Comparison of ENCODE assay signal across 28 cellular contexts in genomic region chr13:43799191-43799590, GRCh38. TPM values are rescaled to one million over a fixed set of nuclear protein-coding genes. Genes with fewer than 3 reads are reported as not detected.
DNase-seq lines count a peak whose midpoint lies in the region; ATAC-seq and TF ChIP-seq lines count a peak whose summit lies in the region.
"Had no signal": no experiment of that assay in that cellular context is flagged by ENCODE, and none has a peak within 500 bp of the region (broad histone marks: within the 10 kb centered on the region; RNA-seq: fewer than 3 reads in every experiment).

No MANE protein-coding gene starts in this region.

- H3K36me3 ChIP-seq in Caco-2 (ENCODE audit: control insufficient read depth, insufficient read depth, low read length): no peaks in the 10 kb centered on the region
- H3K36me3 ChIP-seq in testis (ENCODE audit: low read depth, missing control alignments): no peaks in the 10 kb centered on the region
- H3K36me3 ChIP-seq in suprapubic skin: no peaks in the 10 kb centered on the region
- H3K36me3 ChIP-seq: BLaER1 treated with 17β-estradiol and CSF1 and Interleukin-3, amounts not matched to agents 10 nM and 100 nM; cardiac muscle cell; colonic mucosa; heart left ventricle; lower lobe of right lung; upper lobe of right lung had no signal

- H3K27me3 ChIP-seq in Caco-2 (replicated peaks; ENCODE audit: control insufficient read depth, insufficient read depth, low read length): no peaks in the 10 kb centered on the region
- H3K27me3 ChIP-seq in testis: no peaks in the 10 kb centered on the region
- H3K27me3 ChIP-seq in suprapubic skin: no peaks in the 10 kb centered on the region
- H3K27me3 ChIP-seq: BLaER1 treated with 17β-estradiol and CSF1 and Interleukin-3, amounts not matched to agents 10 nM and 100 nM; cardiac muscle cell; colonic mucosa; heart left ventricle; upper lobe of right lung had no signal

- no peak overlapping the region for H3K27ac Mint-ChIP-seq in activated CD4-positive, alpha-beta memory T cell treated with anti-CD3 and anti-CD28 coated beads for 36 hours
- no peak overlapping the region for H3K27ac Mint-ChIP-seq in activated CD4-positive, alpha-beta memory T cell treated with anti-CD3 and anti-CD28 coated beads, Interleukin-2, amount 10 ng/mL, durations not matched to agents 7 days and 5 days
- H3K27ac Mint-ChIP-seq in Caco-2 (ENCODE audit: unreplicated experiment): peak overlapping the region; percentile 61
- H3K27ac Mint-ChIP-seq: activated T-cell treated with anti-CD3 and anti-CD28 coated beads, Interleukin-2, amount 50 U/mL, for 24 hours; nephron progenitor cell had no signal

- TF ChIP-seq CTCF in Caco-2 (IDR thresholded peaks at IDR 0.05; ENCODE audit: insufficient read depth in 1 of 2, low read depth in 1 of 2, low read length in 1 of 2, severe bottlenecking in 1 of 2, unreplicated experiment in 1 of 2) (no peak), testis (IDR thresholded peaks at IDR 0.05) (no peak), suprapubic skin (IDR thresholded peaks at IDR 0.05) (no peak)

- no peaks in the 10 kb centered on the region for H3K36me3 Mint-ChIP-seq in activated CD4-positive, alpha-beta memory T cell treated with anti-CD3 and anti-CD28 coated beads for 36 hours
- no peaks in the 10 kb centered on the region for H3K36me3 Mint-ChIP-seq in activated CD4-positive, alpha-beta memory T cell treated with anti-CD3 and anti-CD28 coated beads, Interleukin-2, amount 10 ng/mL, durations not matched to agents 7 days and 5 days (ENCODE audit: low read depth)
- H3K36me3 Mint-ChIP-seq in Caco-2 (ENCODE audit: insufficient read depth, unreplicated experiment): no peaks in the 10 kb centered on the region

- H3K27ac ChIP-seq in testis: no peak overlapping the region
- no peak overlapping the region for H3K27ac ChIP-seq in suprapubic skin
- H3K27ac ChIP-seq: BLaER1 treated with 17β-estradiol and CSF1 and Interleukin-3, amounts not matched to agents 10 nM and 100 nM; cardiac muscle cell; colonic mucosa; heart left ventricle; lower lobe of right lung; skin epidermis; upper lobe of right lung had no signal

- H3K9me3 Mint-ChIP-seq in activated CD4-positive, alpha-beta memory T cell treated with anti-CD3 and anti-CD28 coated beads for 36 hours: no peaks in the 10 kb centered on the region
- H3K9me3 Mint-ChIP-seq in activated CD4-positive, alpha-beta memory T cell treated with anti-CD3 and anti-CD28 coated beads, Interleukin-2, amount 10 ng/mL, durations not matched to agents 7 days and 5 days: no peaks in the 10 kb centered on the region
- H3K9me3 Mint-ChIP-seq in Caco-2 (ENCODE audit: unreplicated experiment): no peaks in the 10 kb centered on the region
- H3K9me3 Mint-ChIP-seq: activated T-cell treated with anti-CD3 and anti-CD28 coated beads, Interleukin-2, amount 50 U/mL, for 24 hours had no signal

- no TSS peak for BruUV-seq in Caco-2 (replicated peaks; lab: Mats Ljungman, UMichigan)

- no peak overlapping the region for H3K4me3 ChIP-seq in Caco-2 (ENCODE audit: low read depth, low read length)
- H3K4me3 ChIP-seq in testis: no peak overlapping the region
- H3K4me3 ChIP-seq in suprapubic skin: no peak overlapping the region
- H3K4me3 ChIP-seq: BLaER1 treated with 17β-estradiol and CSF1 and Interleukin-3, amounts not matched to agents 10 nM and 100 nM; cardiac muscle cell; colonic mucosa; heart left ventricle; lower lobe of right lung; mucosa of descending colon; skin epidermis; upper lobe of right lung had no signal

- CTCF ChIA-PET in activated CD4-positive, alpha-beta memory T cell treated with anti-CD3 and anti-CD28 coated beads for 36 hours (lab: Charles Lee): no interaction called here
- CTCF ChIA-PET in activated CD4-positive, alpha-beta memory T cell treated with anti-CD3 and anti-CD28 coated beads, Interleukin-2, amount 10 ng/mL, durations not matched to agents 7 days and 5 days (lab: Charles Lee): no interaction called here
- CTCF ChIA-PET in Caco-2 (lab: Charles Lee): no interaction called here

- peaks cover 27% of the 10 kb centered on the region for H3K4me1 ChIP-seq in Caco-2
- H3K4me1 ChIP-seq in testis: no peaks in the 10 kb centered on the region
- no peaks in the 10 kb centered on the region for H3K4me1 ChIP-seq in suprapubic skin
- H3K4me1 ChIP-seq: colonic mucosa, lower lobe of right lung, upper lobe of right lung had no signal

- TF ChIP-seq POLR2A in testis (IDR thresholded peaks at IDR 0.05): no peak
- TF ChIP-seq POLR2A in suprapubic skin (IDR thresholded peaks at IDR 0.05): no peak

- intact Hi-C loops in activated CD4-positive, alpha-beta memory T cell treated with anti-CD3 and anti-CD28 coated beads for 36 hours (cut with micrococcal nuclease): loop anchor here (5.0 kb wide), 2 partner anchors 497 to 752 kb away; no protein-coding TSS in a partner anchor
- intact Hi-C loops in Caco-2 (cut with micrococcal nuclease; ENCODE audit: unreplicated experiment) (no loop called here), testis (cut with DNase I; ENCODE audit: low total_unique reads) (no loop called here)

- POLR2A ChIA-PET in activated CD4-positive, alpha-beta memory T cell treated with anti-CD3 and anti-CD28 coated beads for 36 hours (lab: Charles Lee): no interaction called here
- POLR2A ChIA-PET in activated CD4-positive, alpha-beta memory T cell treated with anti-CD3 and anti-CD28 coated beads, Interleukin-2, amount 10 ng/mL, durations not matched to agents 7 days and 5 days (lab: Charles Lee): no interaction called here
- POLR2A ChIA-PET in Caco-2 (lab: Charles Lee): no interaction called here

- H3K9me3 ChIP-seq in Caco-2 (no peaks in the 10 kb centered on the region), testis (no peaks in the 10 kb centered on the region), suprapubic skin (no peaks in the 10 kb centered on the region)
- H3K9me3 ChIP-seq: BLaER1 treated with 17β-estradiol and CSF1 and Interleukin-3, amounts not matched to agents 10 nM and 100 nM; colonic mucosa; heart left ventricle; lower lobe of right lung; mucosa of descending colon; upper lobe of right lung had no signal

- H3K27me3 Mint-ChIP-seq in activated CD4-positive, alpha-beta memory T cell treated with anti-CD3 and anti-CD28 coated beads for 36 hours: peaks cover 35% of the 10 kb centered on the region
- peaks cover 38% of the 10 kb centered on the region for H3K27me3 Mint-ChIP-seq in activated CD4-positive, alpha-beta memory T cell treated with anti-CD3 and anti-CD28 coated beads, Interleukin-2, amount 10 ng/mL, durations not matched to agents 7 days and 5 days
- H3K27me3 Mint-ChIP-seq in Caco-2 (ENCODE audit: insufficient read depth, unreplicated experiment): no peaks in the 10 kb centered on the region

- ATAC-seq in esophagus mucosa: peak; percentile 56
- ATAC-seq: activated CD4-positive, CD25-positive, alpha-beta regulatory T cell treated with anti-CD3 and anti-CD28 coated beads, Interleukin-2, amount 50 U/mL, for 24 hours; HCT116; heart left ventricle; mucosa of descending colon; upper lobe of right lung had no signal

- WGBS in testis, 2 donors: 85 to 92% methylated on average over 4 of the region's 4 CpGs
- 66% methylated on average over 4 of the region's 4 CpGs for WGBS in suprapubic skin

- H3K4me3 Mint-ChIP-seq in activated CD4-positive, alpha-beta memory T cell treated with anti-CD3 and anti-CD28 coated beads for 36 hours: no peak overlapping the region
- H3K4me3 Mint-ChIP-seq in activated CD4-positive, alpha-beta memory T cell treated with anti-CD3 and anti-CD28 coated beads, Interleukin-2, amount 10 ng/mL, durations not matched to agents 7 days and 5 days: no peak overlapping the region
- peak overlapping the region; percentile 38 for H3K4me3 Mint-ChIP-seq in Caco-2 (ENCODE audit: unreplicated experiment)
- H3K4me3 Mint-ChIP-seq: activated T-cell treated with anti-CD3 and anti-CD28 coated beads, Interleukin-2, amount 50 U/mL, for 24 hours; nephron progenitor cell had no signal

- H3K4me1 Mint-ChIP-seq in activated CD4-positive, alpha-beta memory T cell treated with anti-CD3 and anti-CD28 coated beads for 36 hours (ENCODE audit: low read depth): peaks cover 33% of the 10 kb centered on the region
- peaks cover 30% of the 10 kb centered on the region for H3K4me1 Mint-ChIP-seq in activated CD4-positive, alpha-beta memory T cell treated with anti-CD3 and anti-CD28 coated beads, Interleukin-2, amount 10 ng/mL, durations not matched to agents 7 days and 5 days
- H3K4me1 Mint-ChIP-seq in Caco-2 (ENCODE audit: low read depth, unreplicated experiment): peaks cover 28% of the 10 kb centered on the region

- DNase-seq in activated CD4-positive, alpha-beta memory T cell treated with anti-CD3 and anti-CD28 coated beads for 36 hours: peak; percentile 40
- DNase-seq in activated CD4-positive, alpha-beta memory T cell treated with anti-CD3 and anti-CD28 coated beads, Interleukin-2, amount 10 ng/mL, durations not matched to agents 7 days and 5 days: no peak
- DNase-seq in Caco-2 (peak; percentile 68 to 76), Daoy (ENCODE audit: low read depth) (peak; percentile 3), testis (no peak), suprapubic skin (ENCODE audit: low spot score in 2 of 2) (no peak)
- DNase-seq: activated naive CD4-positive, alpha-beta T cell; activated T-cell treated with anti-CD3 and anti-CD28 coated beads, Interleukin-2, amount 50 U/mL, for 24 hours; colonic mucosa; COR-L47; effector memory CD4-positive, alpha-beta T cell; erythroblast; foreskin fibroblast; heart left ventricle; Karpas-422; lower lobe of right lung; mucosa of descending colon; NCI-H1694; NCI-H526 treated with DMSO at 0.1 percent for 48 hours; nephron progenitor cell; stimulated activated CD8-positive, alpha-beta memory T cell treated with anti-CD3 and anti-CD28 coated beads, Interleukin-4, amount 100 ng/mL, for 48 hours; upper lobe of right lung had no signal

- TF ChIP-seq EP300 in suprapubic skin (IDR thresholded peaks at IDR 0.05): no peak

RNA-seq across cellular contexts. Expression of gene ENOX1, which starts 12.4 kb away (rescaled TPM):
- under 1 TPM; 0.44 to 0.45 TPM for total RNA-seq in activated CD4-positive, alpha-beta memory T cell treated with anti-CD3 and anti-CD28 coated beads for 36 hours
- total RNA-seq in activated CD4-positive, alpha-beta memory T cell treated with anti-CD3 and anti-CD28 coated beads, Interleukin-2, amount 10 ng/mL, durations not matched to agents 7 days and 5 days: under 1 TPM; 0.25 to 0.38 TPM
- total RNA-seq in Caco-2 (2022): 9.1 and 10.4 TPM in 2 replicates
- 0.69 and 1.5 TPM in 2 replicates for total RNA-seq in Daoy (2014; rRNA removed; shearing (Covaris generic))
- 0.12 TPM for total RNA-seq in esophagus mucosa
- 10 to 100 TPM; 11.0 to 11.5 TPM for total RNA-seq in testis
- 14.2 TPM for polyA plus RNA-seq in testis (ENCODE audit: insufficient read depth, low read depth, low replicate concordance)
- total RNA-seq in suprapubic skin: under 1 TPM; 0.25 to 0.52 (median 0.33) TPM

Comparison
In these comparisons a context has a peak if more than half of its experiments do, and no peak if none do; other contexts are left out.
1. DNase-seq: peak in activated CD4-positive, alpha-beta memory T cell treated with anti-CD3 and anti-CD28 coated beads for 36 hours (single experiment), Caco-2 (2 of 2) and Daoy (single experiment); none in activated CD4-positive, alpha-beta memory T cell treated with anti-CD3 and anti-CD28 coated beads, Interleukin-2, amount 10 ng/mL, durations not matched to agents 7 days and 5 days (single experiment), testis (single experiment) and suprapubic skin (0 of 2).